In genomic region chr22:44915441-44915840, GRCh38 we compare ENCODE assay signal across 19 cellular contexts.
"Had no signal": no experiment of that assay in that cellular context is flagged by ENCODE, and none has a peak within 500 bp of the region (broad histone marks: within the 10 kb centered on the region; RNA-seq: fewer than 3 reads in every experiment).

No MANE protein-coding gene starts in this region.

- H3K4me3 Mint-ChIP-seq: activated T-cell treated with anti-CD3 and anti-CD28 coated beads, Interleukin-2, amount 50 U/mL, for 24 hours; activated T-helper 17 cell treated with anti-CD3 and anti-CD28 coated beads, Interleukin-2, amount 50 U/mL, for 72 hours; naive thymus-derived CD4-positive, alpha-beta T cell had no signal

- H3K36me3 ChIP-seq: cardiac muscle cell, neutrophil, pancreas, thyroid gland had no signal

- H3K4me1 ChIP-seq: foreskin keratinocyte, pancreas, thyroid gland had no signal

- DNase-seq: activated CD4-positive, alpha-beta T cell treated with anti-CD3 and anti-CD28 coated beads, Interleukin-2, amount 50 U/mL, for 4 hours; activated CD8-positive, alpha-beta memory T cell treated with anti-CD3 and anti-CD28 coated beads for 24 hours; activated CD8-positive, alpha-beta memory T cell treated with anti-CD3 and anti-CD28 coated beads, Interleukin-2, amount 50 U/mL, for 4 hours; activated naive CD4-positive, alpha-beta T cell treated with Interleukin-2 at 50 U/mL for 16 hours; activated T-cell treated with anti-CD3 and anti-CD28 coated beads, Interleukin-2, amount 50 U/mL, for 24 hours; dermis blood vessel endothelial cell; effector CD8-positive, alpha-beta T cell; foreskin keratinocyte; naive thymus-derived CD4-positive, alpha-beta T cell; stimulated activated CD4-positive, alpha-beta T cell treated with anti-CD3 and anti-CD28 coated beads, Interleukin-4, amount 100 ng/mL, for 24 hours; stimulated activated naive CD4-positive, alpha-beta T cell treated with Interleukin-2 at 50 U/mL for 16 hours; T-helper 1 cell; thyroid gland; WERI-Rb-1 had no signal

- ATAC-seq: activated T-helper 17 cell treated with anti-CD3 and anti-CD28 coated beads, Interleukin-2, amount 50 U/mL, for 72 hours; foreskin keratinocyte; left lobe of liver; naive thymus-derived CD4-positive, alpha-beta T cell; pancreas had no signal

- H3K4me3 ChIP-seq: cardiac muscle cell, pancreas, thyroid gland had no signal

- H3K4me1 Mint-ChIP-seq: activated T-helper 17 cell treated with anti-CD3 and anti-CD28 coated beads, Interleukin-2, amount 50 U/mL, for 72 hours had no signal

- H3K9me3 ChIP-seq: neutrophil, pancreas, thyroid gland had no signal

- H3K27ac ChIP-seq: cardiac muscle cell, foreskin keratinocyte, neutrophil, pancreas, thyroid gland, WERI-Rb-1 had no signal

- H3K27ac Mint-ChIP-seq: activated T-cell treated with anti-CD3 and anti-CD28 coated beads, Interleukin-2, amount 50 U/mL, for 24 hours; activated T-helper 17 cell treated with anti-CD3 and anti-CD28 coated beads, Interleukin-2, amount 50 U/mL, for 72 hours; naive thymus-derived CD4-positive, alpha-beta T cell had no signal

- H3K27me3 ChIP-seq: cardiac muscle cell, neutrophil, pancreas, thyroid gland had no signal
